Comparison of ENCODE assay signal across 9 cellular contexts in genomic region chr17:77375917-77376651, GRCh38.
A peak's percentile ranks its signal among the peaks of the same experiment; 100 is the strongest.
DNase-seq lines count a peak whose midpoint lies in the region; ATAC-seq, FAIRE-seq and TF ChIP-seq lines count a peak whose summit lies in the region.
"Had no signal": no experiment of that assay in that cellular context is flagged by ENCODE, and none has a peak within 500 bp of the region (broad histone marks: within the 10 kb centered on the region; RNA-seq: fewer than 3 reads in every experiment).

No MANE protein-coding gene starts in this region.

- intact Hi-C loops in breast epithelium (cut with DNase I; ENCODE audit: low total_unique reads) (no loop called here), MCF 10A (cut with micrococcal nuclease) (no loop called here), kidney (cut with DNase I) (no loop called here)

- TF ChIP-seq POLR2A in breast epithelium (IDR thresholded peaks at IDR 0.05) = no peak

- H3K4me1 ChIP-seq in breast epithelium = peaks cover 43 to 52% of the 10 kb centered on the region in 2 donors
- H3K4me1 ChIP-seq in kidney (ENCODE audit: control insufficient read depth in 1 of 2, insufficient read depth in 1 of 2, low read depth in 1 of 2, low read length in 2 of 2) = peaks cover 39 to 66% of the 10 kb centered on the region in 2 donors

- no peaks in the 10 kb centered on the region for H3K9me3 Mint-ChIP-seq in MCF 10A (ENCODE audit: unreplicated experiment)
- no peaks in the 10 kb centered on the region for H3K9me3 Mint-ChIP-seq in activated naive CD4-positive, alpha-beta T cell treated with anti-CD3 and anti-CD28 coated beads, Interleukin-2, amount 10 ng/mL, durations not matched to agents 7 days and 5 days

- no peaks in the 10 kb centered on the region for H3K27me3 ChIP-seq in breast epithelium

- H3K27ac ChIP-seq in breast epithelium (peak overlapping the region; percentile 93 to 95), kidney (ENCODE audit: low read depth in 2 of 2, low read length in 2 of 2) (peak overlapping the region; percentile 67 to 69)

- POLR2A ChIA-PET in MCF 10A (lab: Yijun Ruan, JAX) = no interaction called here

- peak overlapping the region in 1 of 2 donors; percentile 89 for H3K9ac ChIP-seq in kidney (ENCODE audit: low read length in 2 of 2)

- H3K4me3 ChIP-seq in breast epithelium = peak overlapping the region in 2 of 3 donors; percentile 87 to 92
- H3K4me3 ChIP-seq in kidney (ENCODE audit: low read length in 2 of 2) = peak overlapping the region in 1 of 2 donors; percentile 76

- no peak overlapping the region for H3K4me3 Mint-ChIP-seq in MCF 10A (ENCODE audit: unreplicated experiment)
- H3K4me3 Mint-ChIP-seq in activated naive CD4-positive, alpha-beta T cell treated with anti-CD3 and anti-CD28 coated beads, Interleukin-2, amount 10 ng/mL, durations not matched to agents 7 days and 5 days = peak overlapping the region; percentile 100

- peak in 1 of 2 donors; percentile 34 for DNase-seq in breast epithelium (ENCODE audit: low spot score in 2 of 2)
- no peak for DNase-seq in MCF 10A (ENCODE audit: unreplicated experiment)
- peak; percentile 89 for DNase-seq in activated naive CD4-positive, alpha-beta T cell treated with anti-CD3 and anti-CD28 coated beads, Interleukin-2, amount 10 ng/mL, durations not matched to agents 7 days and 5 days
- DNase-seq in kidney = no peak
- peak; percentile 51 for DNase-seq in stimulated activated CD8-positive, alpha-beta memory T cell treated with anti-CD3 and anti-CD28 coated beads, Interleukin-12 subunit alpha, Interleukin-12 subunit beta, amount 100 ng/mL, for 1 hour (ENCODE audit: low read depth)
- no peak for DNase-seq in KG1 (lab: John Stamatoyannopoulos, UW)
- no peak for DNase-seq in NCI-H774 (lab: John Stamatoyannopoulos, UW)

- no peak for FAIRE-seq in kidney (lab: Jason Lieb, UNC)
- FAIRE-seq: TTC549 had no signal

- CTCF ChIA-PET in MCF 10A (lab: Yijun Ruan, JAX) = interaction anchor here (0.7 kb wide), 1 partner anchor 162 kb away, joined by 3 read pairs; no protein-coding TSS in a partner anchor
- CTCF ChIA-PET in activated naive CD4-positive, alpha-beta T cell treated with anti-CD3 and anti-CD28 coated beads, Interleukin-2, amount 10 ng/mL, durations not matched to agents 7 days and 5 days (lab: Charles Lee) = interaction anchor here (1.1 to 5.0 kb wide), 9 partner anchors 10 to 82 kb away, joined by 3 to 38 read pairs (median 5); no protein-coding TSS in a partner anchor

- BruUV-seq in MCF 10A (replicated peaks; lab: Mats Ljungman, UMichigan) = no TSS peak

- H3K36me3 ChIP-seq in breast epithelium = no peaks in the 10 kb centered on the region
- no peaks in the 10 kb centered on the region for H3K36me3 ChIP-seq in kidney (ENCODE audit: control insufficient read depth in 1 of 2, insufficient read depth in 2 of 2, low read length in 2 of 2)

- H3K27ac Mint-ChIP-seq in MCF 10A (ENCODE audit: low read depth, unreplicated experiment) = no peak overlapping the region
- peak overlapping the region; percentile 97 for H3K27ac Mint-ChIP-seq in activated naive CD4-positive, alpha-beta T cell treated with anti-CD3 and anti-CD28 coated beads, Interleukin-2, amount 10 ng/mL, durations not matched to agents 7 days and 5 days

- peaks cover 16% of the 10 kb centered on the region for H3K36me3 Mint-ChIP-seq in MCF 10A (ENCODE audit: insufficient read depth, unreplicated experiment)
- peaks cover 44% of the 10 kb centered on the region for H3K36me3 Mint-ChIP-seq in activated naive CD4-positive, alpha-beta T cell treated with anti-CD3 and anti-CD28 coated beads, Interleukin-2, amount 10 ng/mL, durations not matched to agents 7 days and 5 days

- H3K27me3 Mint-ChIP-seq in MCF 10A (ENCODE audit: insufficient read depth, unreplicated experiment) = no peaks in the 10 kb centered on the region
- H3K27me3 Mint-ChIP-seq in activated naive CD4-positive, alpha-beta T cell treated with anti-CD3 and anti-CD28 coated beads, Interleukin-2, amount 10 ng/mL, durations not matched to agents 7 days and 5 days = no peaks in the 10 kb centered on the region

- peaks cover 23% of the 10 kb centered on the region for H3K4me1 Mint-ChIP-seq in MCF 10A (ENCODE audit: insufficient read depth, unreplicated experiment)
- H3K4me1 Mint-ChIP-seq in activated naive CD4-positive, alpha-beta T cell treated with anti-CD3 and anti-CD28 coated beads, Interleukin-2, amount 10 ng/mL, durations not matched to agents 7 days and 5 days = peaks cover 73% of the 10 kb centered on the region

- H3K9me3 ChIP-seq in breast epithelium = no peaks in the 10 kb centered on the region
- H3K9me3 ChIP-seq in kidney (ENCODE audit: control insufficient read depth in 1 of 2, low read length in 2 of 2) = no peaks in the 10 kb centered on the region

- TF ChIP-seq CTCF in breast epithelium (IDR thresholded peaks at IDR 0.05) = no peak
- TF ChIP-seq CTCF in MCF 10A (IDR thresholded peaks at IDR 0.05; ENCODE audit: unreplicated experiment) = no peak
- no peak for TF ChIP-seq CTCF in kidney (IDR thresholded peaks at IDR 0.05; ENCODE audit: borderline replicate concordance, extremely low read depth, insufficient read depth)

- ATAC-seq in HG02623 (IDR thresholded peaks at IDR 0.05; ENCODE audit: unreplicated experiment) = no peak

Comparison
In these comparisons a context has a peak if more than half of its experiments do, and no peak if none do; other contexts are left out.
1. DNase-seq: peak in activated naive CD4-positive, alpha-beta T cell treated with anti-CD3 and anti-CD28 coated beads, Interleukin-2, amount 10 ng/mL, durations not matched to agents 7 days and 5 days (single experiment) and stimulated activated CD8-positive, alpha-beta memory T cell treated with anti-CD3 and anti-CD28 coated beads, Interleukin-12 subunit alpha, Interleukin-12 subunit beta, amount 100 ng/mL, for 1 hour (single experiment); none in MCF 10A (single experiment), kidney (single experiment), KG1 (single experiment) and NCI-H774 (single experiment).